In the genomic region with DNA sequence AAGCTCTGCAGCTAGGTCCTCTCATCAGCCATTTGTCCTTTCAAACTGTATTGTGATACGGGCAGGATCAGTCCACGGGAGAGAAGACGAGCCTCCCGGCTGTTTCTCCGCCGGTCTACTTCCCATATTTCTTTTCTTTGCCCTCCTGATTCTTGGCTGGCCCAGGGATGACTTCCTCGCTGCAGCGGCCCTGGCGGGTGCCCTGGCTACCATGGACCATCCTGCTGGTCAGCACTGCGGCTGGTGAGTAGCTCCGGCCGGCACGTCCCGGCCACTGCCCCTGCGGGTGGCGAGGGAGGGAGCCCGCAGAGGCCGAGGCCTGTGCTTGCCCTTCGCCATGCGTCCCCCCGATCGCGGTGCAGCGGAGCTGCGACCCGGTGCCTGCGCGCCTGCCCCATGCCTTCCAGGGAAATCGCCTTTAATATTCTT, we compare ENCODE assay signal across 8 cellular contexts. TPM values are rescaled to one million over a fixed set of nuclear protein-coding genes. Genes with fewer than 3 reads are reported as not detected.
DNase-seq lines count a peak whose midpoint lies in the region; ATAC-seq and TF ChIP-seq lines count a peak whose summit lies in the region.

No MANE protein-coding gene starts in this region.

- peaks cover 28% of the 10 kb centered on the region for H3K4me1 Mint-ChIP-seq in dendritic cell treated with granulocyte-macrophage colony-stimulating factor and Interleukin-4, amounts not matched to agents 40 ng/mL and 50 ng/mL, for 4 days (ENCODE audit: low read depth)
- H3K4me1 Mint-ChIP-seq in stimulated activated naive CD8-positive, alpha-beta T cell treated with anti-CD3 and anti-CD28 coated beads, Interleukin-15, amount 100 ng/mL, for 72 hours: peaks cover 38% of the 10 kb centered on the region

- H3K4me3 ChIP-seq in AG09309 (ENCODE audit: control insufficient read depth, low read depth, low read length) (peak overlapping the region; percentile 89), GM23248 (peak overlapping the region; percentile 93), SU-DHL-6 (ENCODE audit: insufficient read depth, low read length, poor library complexity, severe bottlenecking) (peak overlapping the region; percentile 64), right lobe of liver (peak overlapping the region; percentile 67 to 90 (median 84))

- H3K9ac ChIP-seq in GM23248: peak overlapping the region; percentile 98
- peak overlapping the region; percentile 67 for H3K9ac ChIP-seq in SU-DHL-6 (ENCODE audit: low read length)

- H3K27ac Mint-ChIP-seq in dendritic cell treated with granulocyte-macrophage colony-stimulating factor and Interleukin-4, amounts not matched to agents 40 ng/mL and 50 ng/mL, for 4 days: peak overlapping the region; percentile 94
- H3K27ac Mint-ChIP-seq in stimulated activated naive CD8-positive, alpha-beta T cell treated with anti-CD3 and anti-CD28 coated beads, Interleukin-15, amount 100 ng/mL, for 72 hours: peak overlapping the region; percentile 78 to 94

- H3K9me2 ChIP-seq in GM23248 (ENCODE audit: insufficient read depth) (no peaks in the 10 kb centered on the region), SU-DHL-6 (replicated peaks; ENCODE audit: insufficient read depth, low read length) (no peaks in the 10 kb centered on the region)

- peak overlapping the region; percentile 100 for H3K27ac ChIP-seq in GM23248
- H3K27ac ChIP-seq in SU-DHL-6 (ENCODE audit: low read depth, low read length): no peak overlapping the region
- H3K27ac ChIP-seq in right lobe of liver: peak overlapping the region; percentile 85 to 89 (median 85)

- in situ Hi-C loops in GM23248 (cut with MboI): no loop called here

- H3F3A ChIP-seq in GM23248 (ENCODE audit: insufficient read depth) (peaks cover 54% of the 10 kb centered on the region), SU-DHL-6 (ENCODE audit: insufficient read depth) (peaks cover 20% of the 10 kb centered on the region; the same call in 1 of the 2 replicates)

- H3K4me3 Mint-ChIP-seq in dendritic cell treated with granulocyte-macrophage colony-stimulating factor and Interleukin-4, amounts not matched to agents 40 ng/mL and 50 ng/mL, for 4 days: peak overlapping the region; percentile 88
- H3K4me3 Mint-ChIP-seq in stimulated activated naive CD8-positive, alpha-beta T cell treated with anti-CD3 and anti-CD28 coated beads, Interleukin-15, amount 100 ng/mL, for 72 hours: peak overlapping the region; percentile 88 to 91

- no peaks in the 10 kb centered on the region for H3K27me3 ChIP-seq in GM23248 (replicated peaks; ENCODE audit: insufficient read depth)
- H3K27me3 ChIP-seq in SU-DHL-6 (ENCODE audit: low read length): no peaks in the 10 kb centered on the region
- H3K27me3 ChIP-seq in right lobe of liver: no peaks in the 10 kb centered on the region

- H4K20me1 ChIP-seq in GM23248 (ENCODE audit: insufficient read depth) (no peaks in the 10 kb centered on the region; the same call in 1 of the 2 replicates), SU-DHL-6 (ENCODE audit: low read depth, low read length) (no peaks in the 10 kb centered on the region)

- WGBS in GM23248 (ENCODE audit: low coverage in 1 of 2, low lambda C conversion rate in 2 of 2, missing lambda C conversion rate in 2 of 2), 2 experiments: 2% methylated on average over 27 to 29 of the region's 29 CpGs
- WGBS in right lobe of liver (ENCODE audit: insufficient coverage, low coverage, low lambda C conversion rate, missing lambda C conversion rate): under 1% methylated on average over 21 of the region's 29 CpGs

- H3K4me1 ChIP-seq in GM23248 (ENCODE audit: insufficient read depth) (peaks cover 28% of the 10 kb centered on the region), right lobe of liver (peaks cover 0 to 32% (median 13%) of the 10 kb centered on the region in 4 donors)

- no peak for DNase-seq in AG09309 (ENCODE audit: low read depth)
- DNase-seq in GM23248: peak; percentile 72
- peak; percentile 64 to 75 (median 69) for DNase-seq in right lobe of liver
- peak; percentile 22 to 24 for DNase-seq in stimulated activated naive CD8-positive, alpha-beta T cell treated with anti-CD3 and anti-CD28 coated beads, Interleukin-15, amount 100 ng/mL, for 72 hours
- no peak for DNase-seq in T-helper 9 cell
- no peak for DNase-seq in NCI-H1694 treated with DMSO at 0.1 percent for 48 hours (lab: John Stamatoyannopoulos, UW)

- H3K9me3 Mint-ChIP-seq in dendritic cell treated with granulocyte-macrophage colony-stimulating factor and Interleukin-4, amounts not matched to agents 40 ng/mL and 50 ng/mL, for 4 days: no peaks in the 10 kb centered on the region
- no peaks in the 10 kb centered on the region for H3K9me3 Mint-ChIP-seq in stimulated activated naive CD8-positive, alpha-beta T cell treated with anti-CD3 and anti-CD28 coated beads, Interleukin-15, amount 100 ng/mL, for 72 hours

- H3K9me3 ChIP-seq in GM23248 (ENCODE audit: low read depth): no peaks in the 10 kb centered on the region
- no peaks in the 10 kb centered on the region for H3K9me3 ChIP-seq in SU-DHL-6 (ENCODE audit: insufficient read depth, low read length)
- no peaks in the 10 kb centered on the region for H3K9me3 ChIP-seq in right lobe of liver

- no peak for TF ChIP-seq POLR2A in right lobe of liver (IDR thresholded peaks at IDR 0.05)

- peak overlapping the region; percentile 66 for H2AFZ ChIP-seq in GM23248
- peak overlapping the region; percentile 85 for H2AFZ ChIP-seq in SU-DHL-6 (ENCODE audit: low read depth, low read length, severe bottlenecking)

- peak; percentile 43 to 59 (median 54) for ATAC-seq in right lobe of liver
- no peak for ATAC-seq in stimulated activated naive CD8-positive, alpha-beta T cell treated with anti-CD3 and anti-CD28 coated beads, Interleukin-15, amount 100 ng/mL, for 72 hours

- H3K27me3 Mint-ChIP-seq in dendritic cell treated with granulocyte-macrophage colony-stimulating factor and Interleukin-4, amounts not matched to agents 40 ng/mL and 50 ng/mL, for 4 days: peaks cover 9% of the 10 kb centered on the region
- H3K27me3 Mint-ChIP-seq in stimulated activated naive CD8-positive, alpha-beta T cell treated with anti-CD3 and anti-CD28 coated beads, Interleukin-15, amount 100 ng/mL, for 72 hours: no peaks in the 10 kb centered on the region

- intact Hi-C loops in dendritic cell treated with granulocyte-macrophage colony-stimulating factor and Interleukin-4, amounts not matched to agents 40 ng/mL and 50 ng/mL, for 4 days (cut with micrococcal nuclease): loop anchor here (5.0 to 10.0 kb wide), 3 partner anchors 110 to 637 kb away; a partner anchor contains a TSS
- intact Hi-C loops in right lobe of liver (cut with DNase I): no loop called here

- no peaks in the 10 kb centered on the region for H3K36me3 ChIP-seq in GM23248 (ENCODE audit: low read depth)
- no peaks in the 10 kb centered on the region for H3K36me3 ChIP-seq in SU-DHL-6 (ENCODE audit: low read length)
- H3K36me3 ChIP-seq in right lobe of liver: no peaks in the 10 kb centered on the region

- peaks cover 24% of the 10 kb centered on the region for H3K36me3 Mint-ChIP-seq in dendritic cell treated with granulocyte-macrophage colony-stimulating factor and Interleukin-4, amounts not matched to agents 40 ng/mL and 50 ng/mL, for 4 days (ENCODE audit: low read depth)

- H3K4me2 ChIP-seq in GM23248 (ENCODE audit: unreplicated experiment) (peak overlapping the region; percentile 95), SU-DHL-6 (ENCODE audit: low read depth, low read length, poor library complexity, severe bottlenecking) (peak overlapping the region; percentile 90)

- TF ChIP-seq CTCF in AG09309 (IDR thresholded peaks at IDR 0.05; ENCODE audit: control insufficient read depth, insufficient read depth, low read depth, low read length, missing control alignments) (no peak), SU-DHL-6 (IDR thresholded peaks at IDR 0.05; ENCODE audit: insufficient read depth, low read length, poor library complexity, severe bottlenecking) (no peak), right lobe of liver (IDR thresholded peaks at IDR 0.05) (no peak)

- H3K79me2 ChIP-seq in GM23248 (ENCODE audit: insufficient read depth): peaks cover 73% of the 10 kb centered on the region
- no peaks in the 10 kb centered on the region for H3K79me2 ChIP-seq in SU-DHL-6 (ENCODE audit: insufficient read depth, low read length)

RNA-seq across cellular contexts. Expression of a gene that starts 1.2 kb away (rescaled TPM):
- 29.7 and 31.3 TPM in 2 replicates for total RNA-seq in GM23248 (2014; rRNA removed; shearing (Covaris generic))
- 17.5 and 17.8 TPM in 2 replicates for polyA plus RNA-seq in GM23248 (2016; fragmentation: Nextera tagmentation; extraction: Ambion mirVana)
- total RNA-seq in right lobe of liver: 10 to 100 TPM; 14.6 to 25.2 (median 18.7) TPM

Comparison
In these comparisons a context has a peak if more than half of its experiments do, and no peak if none do; other contexts are left out.
1. DNase-seq: peak in GM23248 (single experiment), right lobe of liver (3 of 3) and stimulated activated naive CD8-positive, alpha-beta T cell treated with anti-CD3 and anti-CD28 coated beads, Interleukin-15, amount 100 ng/mL, for 72 hours (2 of 2); none in AG09309 (single experiment), T-helper 9 cell (single experiment) and NCI-H1694 treated with DMSO at 0.1 percent for 48 hours (single experiment).
2. Peak in every context shown above with its lines, with median percentiles within 50 percentile points of each other: H3K4me3 ChIP-seq.